20 cellular contexts compared by ENCODE assay signal in genomic region chr15:59321000-59321689, GRCh38. TPM values are rescaled to one million over a fixed set of nuclear protein-coding genes. Genes with fewer than 3 reads are reported as not detected.
A peak's percentile ranks its signal among the peaks of the same experiment; 100 is the strongest.
DNase-seq lines count a peak whose midpoint lies in the region; ATAC-seq, FAIRE-seq and TF ChIP-seq lines count a peak whose summit lies in the region.
"Had no signal": no experiment of that assay in that cellular context is flagged by ENCODE, and none has a peak within 500 bp of the region (broad histone marks: within the 10 kb centered on the region; RNA-seq: fewer than 3 reads in every experiment).

No MANE protein-coding gene starts in this region.

- BruUV-seq in Calu3 (replicated peaks; lab: Mats Ljungman, UMichigan) (no TSS peak), endothelial cell of umbilical vein (replicated peaks; lab: Mats Ljungman, UMichigan) (no TSS peak)

- H3K36me3 Mint-ChIP-seq in Calu3 (ENCODE audit: insufficient read depth, unreplicated experiment) (peaks cover 46% of the 10 kb centered on the region), T-helper 17 cell (ENCODE audit: low read depth) (no peaks in the 10 kb centered on the region)
- H3K36me3 Mint-ChIP-seq: CD8-positive, alpha-beta T cell had no signal

- H3K4me3 Mint-ChIP-seq in Calu3 (ENCODE audit: low read depth, unreplicated experiment) (no peak overlapping the region), T-helper 17 cell (peak overlapping the region; percentile 19)
- H3K4me3 Mint-ChIP-seq: CD8-positive, alpha-beta T cell; H9; IgD-negative memory B cell had no signal

- H2AFZ ChIP-seq in endothelial cell of umbilical vein (ENCODE audit: low read depth, low read length): no peak overlapping the region

- H3K9me3 ChIP-seq in T-helper 17 cell (ENCODE audit: control insufficient read depth, low read length, poor library complexity, severe bottlenecking): no peaks in the 10 kb centered on the region
- no peaks in the 10 kb centered on the region for H3K9me3 ChIP-seq in endothelial cell of umbilical vein (replicated peaks; ENCODE audit: control insufficient read depth, insufficient read depth, low read length)
- H3K9me3 ChIP-seq in Peyer's patch: no peaks in the 10 kb centered on the region

- ATAC-seq in T-helper 17 cell: no peak
- ATAC-seq: CD8-positive, alpha-beta T cell; PC-3 had no signal

- H3K27ac ChIP-seq in endothelial cell of umbilical vein (ENCODE audit: insufficient read depth, low read depth, low read length) (no peak overlapping the region), Peyer's patch (no peak overlapping the region)
- H3K27ac ChIP-seq: BLaER1, RWPE1 had no signal

- POLR2A ChIA-PET in endothelial cell of umbilical vein (lab: Charles Lee): no interaction called here

- dilution Hi-C loops in endothelial cell of umbilical vein (cut with MboI; ENCODE audit: extremely low pct_ligation_motif_present, low sequenced_read_pairs): no loop called here

- no peak overlapping the region for H3K9ac ChIP-seq in endothelial cell of umbilical vein (replicated peaks; ENCODE audit: extremely low read depth, insufficient read depth, low read length)
- H3K9ac ChIP-seq: BLaER1 had no signal

- DNase-seq in Calu3: no peak
- DNase-seq in GM18507 (ENCODE audit: extremely low spot score, insufficient read length, low read depth): no peak
- DNase-seq in T-helper 17 cell: no peak
- DNase-seq in endothelial cell of umbilical vein (ENCODE audit: low read depth, low spot score): no peak
- DNase-seq in hepatic stellate cell (ENCODE audit: low spot score): no peak
- DNase-seq in Peyer's patch: no peak
- no peak for DNase-seq in NCI-H82 treated with DMSO at 0.1 percent for 48 hours (lab: John Stamatoyannopoulos, UW; ENCODE audit: unreplicated experiment)
- no peak for DNase-seq in foreskin melanocyte
- DNase-seq: CD8-positive, alpha-beta T cell; GDM1; H9; NCI-H1105; NCI-H2081 treated with DMSO at 0.1 percent for 48 hours; NCI-H510A; NCI-H774; PC-3; SIG-M5 had no signal

- H3K4me1 Mint-ChIP-seq in Calu3 (ENCODE audit: low read depth, unreplicated experiment) (peaks cover 62% of the 10 kb centered on the region), T-helper 17 cell (peaks cover 8% of the 10 kb centered on the region)

- FAIRE-seq in GM18507 (lab: Jason Lieb, UNC): peak; percentile 36
- FAIRE-seq in endothelial cell of umbilical vein (lab: Jason Lieb, UNC): peak; percentile 70

- H4K20me1 ChIP-seq in endothelial cell of umbilical vein (replicated peaks; ENCODE audit: control insufficient read depth, extremely low read depth, insufficient read depth, low read length): peaks cover 13% of the 10 kb centered on the region
- H4K20me1 ChIP-seq: BLaER1 had no signal

- peaks cover 6% of the 10 kb centered on the region for H3K9me3 Mint-ChIP-seq in Calu3 (ENCODE audit: low read depth, unreplicated experiment)

- peaks cover 2% of the 10 kb centered on the region for H3K9me1 ChIP-seq in endothelial cell of umbilical vein (replicated peaks; ENCODE audit: control insufficient read depth, extremely low read depth, insufficient read depth, low read length)

- H3K4me1 ChIP-seq in endothelial cell of umbilical vein (ENCODE audit: control insufficient read depth, extremely low read depth, insufficient read depth, low read length) (no peaks in the 10 kb centered on the region), Peyer's patch (peaks cover 0 to 8% (median 0%) of the 10 kb centered on the region in 4 donors)
- H3K4me1 ChIP-seq: BLaER1 had no signal

- H3K36me3 ChIP-seq in endothelial cell of umbilical vein (ENCODE audit: control insufficient read depth in 2 of 2, extremely low read depth in 1 of 2, insufficient read depth in 2 of 2, low read length in 2 of 2): no peaks in the 10 kb centered on the region
- no peaks in the 10 kb centered on the region for H3K36me3 ChIP-seq in Peyer's patch
- H3K36me3 ChIP-seq: BLaER1 had no signal

- TF ChIP-seq POLR2A in endothelial cell of umbilical vein (IDR thresholded peaks at IDR 0.05; ENCODE audit: low read depth, low read length): no peak
- no peak for TF ChIP-seq POLR2A in Peyer's patch (IDR thresholded peaks at IDR 0.05)

- H3K4me3 ChIP-seq in endothelial cell of umbilical vein (replicated peaks in 1 of 3; ENCODE audit: insufficient read depth in 1 of 3, low read depth in 1 of 3, low read length in 3 of 3) (no peak overlapping the region), Peyer's patch (no peak overlapping the region)
- H3K4me3 ChIP-seq: BLaER1 had no signal

- intact Hi-C loops in Calu3 (cut with micrococcal nuclease; ENCODE audit: unreplicated experiment) (no loop called here), endothelial cell of umbilical vein (cut with micrococcal nuclease) (no loop called here)

- H3K27me3 ChIP-seq in endothelial cell of umbilical vein (ENCODE audit: control insufficient read depth in 2 of 2, insufficient read depth in 2 of 2, low read length in 2 of 2): no peaks in the 10 kb centered on the region
- no peaks in the 10 kb centered on the region for H3K27me3 ChIP-seq in Peyer's patch
- H3K27me3 ChIP-seq: BLaER1 had no signal

- TF ChIP-seq CTCF in Calu3 (IDR thresholded peaks at IDR 0.05; ENCODE audit: unreplicated experiment) (no peak), endothelial cell of umbilical vein (IDR thresholded peaks at IDR 0.05; ENCODE audit: extremely low read depth in 1 of 2, insufficient read depth in 1 of 2, low read depth in 1 of 2, low read length in 2 of 2) (no peak), Peyer's patch (IDR thresholded peaks at IDR 0.05) (no peak)

- H3K27ac Mint-ChIP-seq in Calu3 (ENCODE audit: unreplicated experiment) (peak overlapping the region; percentile 33), T-helper 17 cell (no peak overlapping the region)
- H3K27ac Mint-ChIP-seq: CD8-positive, alpha-beta T cell; H9 had no signal

- CTCF ChIA-PET in Calu3 (lab: Charles Lee) (interaction anchor here (0.6 kb wide), 2 partner anchors 120 to 741 kb away, joined by 3 to 4 read pairs; no protein-coding TSS in a partner anchor), endothelial cell of umbilical vein (lab: Charles Lee) (interaction anchor here (1.0 kb wide), 1 partner anchor 212 kb away, joined by 3 read pairs; no protein-coding TSS in a partner anchor)

- H3K27me3 Mint-ChIP-seq in Calu3 (ENCODE audit: unreplicated experiment) (no peaks in the 10 kb centered on the region), T-helper 17 cell (peaks cover 9% of the 10 kb centered on the region)
- H3K27me3 Mint-ChIP-seq: IgD-negative memory B cell had no signal

- no peak overlapping the region for H3K4me2 ChIP-seq in endothelial cell of umbilical vein (ENCODE audit: insufficient read depth, low read length)
- H3K4me2 ChIP-seq: BLaER1 had no signal

- H3K79me2 ChIP-seq in endothelial cell of umbilical vein (ENCODE audit: control insufficient read depth, insufficient read depth, low read length): peaks cover 51% of the 10 kb centered on the region

TF ChIP-seq in endothelial cell of umbilical vein, 7 proteins besides CTCF, POLR2A, EP300 and RAD21:
- no peak for TF ChIP-seq GATA2 (IDR thresholded peaks at IDR 0.05; ENCODE audit: insufficient read depth, insufficient read length, low read depth, low read length)
- TF ChIP-seq MYC (IDR thresholded peaks at IDR 0.05; ENCODE audit: low read depth, low read length): no peak
- no peak for TF ChIP-seq MAX (IDR thresholded peaks at IDR 0.05; ENCODE audit: insufficient read depth, insufficient read length)
- TF ChIP-seq JUN (IDR thresholded peaks at IDR 0.05; ENCODE audit: borderline replicate concordance, insufficient read depth, insufficient read length, low read depth): no peak
- TF ChIP-seq FOS (IDR thresholded peaks at IDR 0.05; ENCODE audit: borderline replicate concordance, insufficient read depth, low read length): no peak

RNA-seq across cellular contexts. Expression of gene MYO1E, which starts 51.5 kb away (rescaled TPM):
- total RNA-seq in Calu3 (2022) (617 and 655 TPM in 2 replicates), T-helper 17 cell (1 to 10 TPM; 4.0 to 4.1 TPM), endothelial cell of umbilical vein (218 and 231 TPM in 2 replicates), Peyer's patch (100 to 1,000 TPM; 245 to 380 (median 268) TPM)
- 31.6 and 33.4 TPM in 2 replicates for polyA plus RNA-seq in endothelial cell of umbilical vein
- polyA plus RNA-seq in endothelial cell of umbilical vein (2011; cell fraction: cytosol; rRNA removed): 18.4 and 24.6 TPM in 2 replicates
- 56.7 and 57.1 TPM in 2 replicates for polyA plus RNA-seq in endothelial cell of umbilical vein (2011; cell fraction: nucleus; rRNA removed)
- polyA plus RNA-seq in endothelial cell of umbilical vein (2012): 108 and 161 TPM in 2 replicates
- 96.0 and 102 TPM in 2 replicates for polyA minus RNA-seq in endothelial cell of umbilical vein
- 177 TPM for polyA minus RNA-seq in endothelial cell of umbilical vein (2011; cell fraction: cytosol; rRNA and poly(A)+ RNA removed)
- polyA minus RNA-seq in endothelial cell of umbilical vein (2011; cell fraction: nucleus; rRNA and poly(A)+ RNA removed): 124 and 127 TPM in 2 replicates

Comparison
In these comparisons a context has a peak if more than half of its experiments do, and no peak if none do; other contexts are left out.
1. RNA of gene MYO1E, which starts 51.5 kb away (total RNA-seq): 617 to 655 TPM in Calu3, 245 to 380 TPM in Peyer's patch and 218 to 231 TPM in endothelial cell of umbilical vein; 4.0 to 4.1 TPM in T-helper 17 cell; every median in the first group is over 10 times any median in the second.